8 cellular contexts compared by ENCODE assay signal in the genomic region with DNA sequence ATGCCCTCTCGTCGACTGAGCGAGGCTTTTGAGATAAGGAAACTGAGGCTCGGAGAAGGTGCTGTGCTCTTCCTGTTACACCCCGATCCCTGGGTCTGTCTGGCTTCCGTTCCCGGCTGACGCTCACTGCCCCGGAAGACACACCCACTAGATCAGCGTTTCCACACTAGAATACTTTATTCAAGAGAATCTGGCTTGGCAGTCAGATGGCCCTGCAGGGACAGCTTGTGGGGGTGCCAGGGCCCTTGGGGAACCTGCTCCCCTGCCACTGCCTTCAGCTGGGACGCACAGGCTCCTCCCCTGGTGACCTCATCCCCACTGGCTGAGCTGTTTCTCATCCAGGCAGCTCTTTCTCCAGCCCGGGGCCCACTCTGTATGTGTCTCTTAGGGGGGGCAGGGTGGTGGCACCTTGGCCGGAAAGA. TPM values are rescaled to one million over a fixed set of nuclear protein-coding genes. Genes with fewer than 3 reads are reported as not detected.
DNase-seq lines count a peak whose midpoint lies in the region; ATAC-seq and TF ChIP-seq lines count a peak whose summit lies in the region.

No MANE protein-coding gene starts in this region.

- no peaks in the 10 kb centered on the region for H3K79me1 ChIP-seq in neuronal stem cell (ENCODE audit: low read depth, low read length)

- H2BK5ac ChIP-seq in neuronal stem cell (ENCODE audit: low read length), result peak overlapping the region; percentile 14

- H4K8ac ChIP-seq in neuronal stem cell (ENCODE audit: low read depth, low read length), result no peak overlapping the region

- TF ChIP-seq POLR2A in GM18505 (IDR thresholded peaks at IDR 0.05; ENCODE audit: borderline replicate concordance, extremely low read depth, insufficient read depth, insufficient read length), result peak; percentile 69

- H3K27me3 ChIP-seq in endodermal cell (ENCODE audit: control insufficient read depth, insufficient read depth, low read length, poor library complexity, severe bottlenecking), result no peaks in the 10 kb centered on the region
- peaks cover 0 to 14% (median 0%) of the 10 kb centered on the region in 3 experiments for H3K27me3 ChIP-seq in neuronal stem cell (ENCODE audit: control insufficient read depth in 3 of 3, insufficient read depth in 3 of 3, low read depth in 1 of 3, low read length in 3 of 3)
- no peaks in the 10 kb centered on the region for H3K27me3 ChIP-seq in thoracic aorta (replicated peaks; ENCODE audit: insufficient read depth)

- CTCF ChIA-PET in activated CD4-positive, alpha-beta memory T cell treated with anti-CD3 and anti-CD28 coated beads, Interleukin-2, amount 10 ng/mL, durations not matched to agents 7 days and 5 days (lab: Charles Lee), result interaction anchor here (0.5 to 2.7 kb wide), 10 partner anchors 10 to 149 kb away, joined by 3 to 14 read pairs (median 6); a partner anchor contains a TSS

- peak overlapping the region; percentile 24 for H3K27ac ChIP-seq in endodermal cell (ENCODE audit: low read depth, low read length)
- no peak overlapping the region for H3K27ac ChIP-seq in neuronal stem cell (replicated peaks; ENCODE audit: low read length)
- H3K27ac ChIP-seq in thoracic aorta, result peak overlapping the region; percentile 95 to 98

- H2BK12ac ChIP-seq in neuronal stem cell (ENCODE audit: low read length), result no peak overlapping the region

- TF ChIP-seq CTCF in endodermal cell (conservative IDR thresholded peaks at IDR 0.05) (no peak), thoracic aorta (IDR thresholded peaks at IDR 0.05) (no peak)

- H3K36me3 ChIP-seq in endodermal cell (ENCODE audit: control insufficient read depth, insufficient read depth, low read length), result no peaks in the 10 kb centered on the region
- no peaks in the 10 kb centered on the region for H3K36me3 ChIP-seq in neuronal stem cell (replicated peaks in 1 of 2; ENCODE audit: control insufficient read depth in 2 of 2, insufficient read depth in 2 of 2, low read length in 2 of 2)
- H3K36me3 ChIP-seq in thoracic aorta, result no peaks in the 10 kb centered on the region

- H3K36me3 Mint-ChIP-seq in activated CD4-positive, alpha-beta memory T cell treated with anti-CD3 and anti-CD28 coated beads, Interleukin-2, amount 10 ng/mL, durations not matched to agents 7 days and 5 days (ENCODE audit: low read depth), result no peaks in the 10 kb centered on the region
- H3K36me3 Mint-ChIP-seq in endodermal cell (ENCODE audit: low read depth), result no peaks in the 10 kb centered on the region

- H3K4me1 ChIP-seq in endodermal cell (ENCODE audit: control insufficient read depth, insufficient read depth, low read length), result no peaks in the 10 kb centered on the region
- H3K4me1 ChIP-seq in neuronal stem cell (ENCODE audit: control insufficient read depth in 2 of 2, insufficient read depth in 1 of 2, low read depth in 1 of 2, low read length in 2 of 2), result peaks cover 4 to 11% of the 10 kb centered on the region in 2 donors
- H3K4me1 ChIP-seq in thoracic aorta (ENCODE audit: control insufficient read depth in 1 of 2, low read depth in 2 of 2), result peaks cover 42 to 58% of the 10 kb centered on the region in 2 donors

- no peaks in the 10 kb centered on the region for H3K27me3 Mint-ChIP-seq in activated CD4-positive, alpha-beta memory T cell treated with anti-CD3 and anti-CD28 coated beads, Interleukin-2, amount 10 ng/mL, durations not matched to agents 7 days and 5 days
- H3K27me3 Mint-ChIP-seq in endodermal cell (ENCODE audit: insufficient read depth), result peaks cover 2% of the 10 kb centered on the region

- H3K4me2 ChIP-seq in neuronal stem cell (ENCODE audit: insufficient read depth, low read length, poor library complexity, severe bottlenecking), result no peak overlapping the region

- H3K18ac ChIP-seq in neuronal stem cell (ENCODE audit: low read length), result peak overlapping the region; percentile 23

- H2BK15ac ChIP-seq in neuronal stem cell (ENCODE audit: low read length), result no peak overlapping the region

- no peak overlapping the region for H2BK120ac ChIP-seq in neuronal stem cell (ENCODE audit: low read depth, low read length)

- peak overlapping the region; percentile 87 for H2AFZ ChIP-seq in neuronal stem cell (ENCODE audit: low read length)

- no peaks in the 10 kb centered on the region for H3K9me3 ChIP-seq in endodermal cell (ENCODE audit: control insufficient read depth, low read length)
- H3K9me3 ChIP-seq in neuronal stem cell (replicated peaks in 1 of 2; ENCODE audit: control insufficient read depth in 2 of 2, insufficient read depth in 1 of 2, low read depth in 1 of 2, low read length in 2 of 2), result no peaks in the 10 kb centered on the region
- no peaks in the 10 kb centered on the region for H3K9me3 ChIP-seq in thoracic aorta

- DNase-seq in HT1080 (ENCODE audit: low read depth) (peak; percentile 40), endodermal cell (no peak), neuronal stem cell (ENCODE audit: low spot score) (no peak), thoracic aorta (ENCODE audit: low spot score) (peak; percentile 68), ureter (ENCODE audit: low spot score) (no peak), GOT3 (lab: John Stamatoyannopoulos, UW) (no peak)
- DNase-seq in activated CD4-positive, alpha-beta memory T cell treated with anti-CD3 and anti-CD28 coated beads, Interleukin-2, amount 10 ng/mL, durations not matched to agents 7 days and 5 days, result peak; percentile 69

- H3K4ac ChIP-seq in neuronal stem cell (ENCODE audit: low read length), result no peak overlapping the region

- 84 to 85% methylated on average over 10 to 13 of the region's 13 CpGs for WGBS in endodermal cell (ENCODE audit: insufficient coverage in 1 of 2, insufficient read length in 1 of 2), 2 experiments
- no CpG with 5 or more reads among the region's 13 CpGs for WGBS in neuronal stem cell (ENCODE audit: extremely low coverage in 2 of 2, insufficient read length in 2 of 2, insufficient replicate concordance in 1 of 2), 2 donors

- H3K9me3 Mint-ChIP-seq in activated CD4-positive, alpha-beta memory T cell treated with anti-CD3 and anti-CD28 coated beads, Interleukin-2, amount 10 ng/mL, durations not matched to agents 7 days and 5 days, result no peaks in the 10 kb centered on the region
- H3K9me3 Mint-ChIP-seq in endodermal cell, result no peaks in the 10 kb centered on the region

- H3K27ac Mint-ChIP-seq in activated CD4-positive, alpha-beta memory T cell treated with anti-CD3 and anti-CD28 coated beads, Interleukin-2, amount 10 ng/mL, durations not matched to agents 7 days and 5 days, result peak overlapping the region; percentile 93
- H3K27ac Mint-ChIP-seq in endodermal cell, result peak overlapping the region; percentile 12

- H4K91ac ChIP-seq in neuronal stem cell (ENCODE audit: low read depth, low read length, poor library complexity), result no peak overlapping the region

- no peak overlapping the region for H3K9ac ChIP-seq in endodermal cell (ENCODE audit: extremely low read depth, low read length, poor library complexity, severe bottlenecking)
- H3K9ac ChIP-seq in neuronal stem cell (ENCODE audit: low read depth, low read length, poor library complexity), result no peak overlapping the region

- peak overlapping the region; percentile 83 for H3K14ac ChIP-seq in neuronal stem cell (ENCODE audit: low read length)

- H2AK5ac ChIP-seq in neuronal stem cell (ENCODE audit: low read depth, low read length), result no peak overlapping the region

- H3K4me3 ChIP-seq in endodermal cell (ENCODE audit: low read length), result no peak overlapping the region
- no peak overlapping the region for H3K4me3 ChIP-seq in neuronal stem cell (ENCODE audit: low read length in 2 of 2)
- H3K4me3 ChIP-seq in thoracic aorta, result peak overlapping the region; percentile 49

- H3K23ac ChIP-seq in neuronal stem cell (ENCODE audit: low read depth, low read length, poor library complexity), result no peak overlapping the region

- peaks cover 62% of the 10 kb centered on the region for H3K4me1 Mint-ChIP-seq in activated CD4-positive, alpha-beta memory T cell treated with anti-CD3 and anti-CD28 coated beads, Interleukin-2, amount 10 ng/mL, durations not matched to agents 7 days and 5 days
- H3K4me1 Mint-ChIP-seq in endodermal cell, result peaks cover 8% of the 10 kb centered on the region

- POLR2A ChIA-PET in activated CD4-positive, alpha-beta memory T cell treated with anti-CD3 and anti-CD28 coated beads, Interleukin-2, amount 10 ng/mL, durations not matched to agents 7 days and 5 days (lab: Charles Lee), result interaction anchor here (0.9 to 2.6 kb wide), 11 partner anchors 8 to 128 kb away, joined by 3 to 17 read pairs (median 7); a partner anchor contains a TSS

- ATAC-seq in GM18505 (IDR thresholded peaks at IDR 0.05; ENCODE audit: unreplicated experiment) (peak; percentile 52), thoracic aorta (ENCODE audit: insufficient number of reproducible peaks, low FRiP score, low read depth) (peak; percentile 29)

- peak overlapping the region; percentile 74 for H3K4me3 Mint-ChIP-seq in activated CD4-positive, alpha-beta memory T cell treated with anti-CD3 and anti-CD28 coated beads, Interleukin-2, amount 10 ng/mL, durations not matched to agents 7 days and 5 days
- H3K4me3 Mint-ChIP-seq in endodermal cell, result no peak overlapping the region

RNA-seq across cellular contexts. Expression of a gene that starts 13.7 kb away (rescaled TPM):
- total RNA-seq in HT1080 (2014; rRNA removed; shearing (Covaris generic)), result 74.0 and 76.1 TPM in 2 replicates
- 80.5 and 89.2 TPM in 2 replicates for polyA plus RNA-seq in HT1080 (2015; cell fraction: cytosol; rRNA removed)
- 51.1 and 55.8 TPM in 2 replicates for polyA plus RNA-seq in HT1080 (2015; cell fraction: nucleus; rRNA removed)
- total RNA-seq in activated CD4-positive, alpha-beta memory T cell treated with anti-CD3 and anti-CD28 coated beads, Interleukin-2, amount 10 ng/mL, durations not matched to agents 7 days and 5 days, result under 1 TPM; 0.23 to 0.38 TPM
- 1 to 10 TPM; 5.0 to 7.6 TPM for total RNA-seq in endodermal cell
- polyA plus RNA-seq in endodermal cell (2013, experiment 1 of 2), result 6.4 TPM
- 6.2 TPM for polyA plus RNA-seq in endodermal cell (2013, experiment 2 of 2)
- 0.53 TPM for polyA plus RNA-seq in neuronal stem cell (2013, experiment 1 of 2)
- 0.69 TPM for polyA plus RNA-seq in neuronal stem cell (2013, experiment 2 of 2)
- 10 to 100 TPM; 34.4 to 75.3 TPM for total RNA-seq in thoracic aorta
- 4.4 TPM for total RNA-seq in ureter

RNA-seq across cellular contexts. Expression of a gene that starts 18.6 kb away (rescaled TPM):
- total RNA-seq in HT1080 (2014; rRNA removed; shearing (Covaris generic)), result not detected in 2 replicates
- polyA plus RNA-seq in HT1080 (2015; cell fraction: cytosol; rRNA removed), result not detected in 2 replicates
- polyA plus RNA-seq in HT1080 (2015; cell fraction: nucleus; rRNA removed), result 0.03 and 0.20 TPM in 2 replicates
- total RNA-seq in activated CD4-positive, alpha-beta memory T cell treated with anti-CD3 and anti-CD28 coated beads, Interleukin-2, amount 10 ng/mL, durations not matched to agents 7 days and 5 days, result 1 to 10 TPM; 3.6 to 3.8 TPM
- total RNA-seq in endodermal cell (10 to 100 TPM in 1 of 2 donors, 1 to 10 TPM in 1; 4.4 to 10.4 TPM), thoracic aorta (10 to 100 TPM in 1 of 2 donors, 1 to 10 TPM in 1; 9.4 to 17.6 TPM), ureter (10.7 TPM)
- polyA plus RNA-seq in endodermal cell (2013, experiment 1 of 2), result 9.9 TPM
- polyA plus RNA-seq in endodermal cell (2013, experiment 2 of 2), result 8.9 TPM
- polyA plus RNA-seq in neuronal stem cell (2013, experiment 1 of 2), result 4.4 TPM
- 4.9 TPM for polyA plus RNA-seq in neuronal stem cell (2013, experiment 2 of 2)

RNA-seq across cellular contexts. Expression of a gene that starts 60.0 kb away (rescaled TPM):
- 67.9 and 80.2 TPM in 2 replicates for total RNA-seq in HT1080 (2014; rRNA removed; shearing (Covaris generic))
- 97.7 and 104 TPM in 2 replicates for polyA plus RNA-seq in HT1080 (2015; cell fraction: cytosol; rRNA removed)
- 206 and 220 TPM in 2 replicates for polyA plus RNA-seq in HT1080 (2015; cell fraction: nucleus; rRNA removed)
- total RNA-seq in activated CD4-positive, alpha-beta memory T cell treated with anti-CD3 and anti-CD28 coated beads, Interleukin-2, amount 10 ng/mL, durations not matched to agents 7 days and 5 days, result 100 to 1,000 TPM; 106 to 108 TPM
- total RNA-seq in endodermal cell (100 to 1,000 TPM; 119 to 126 TPM), thoracic aorta (10 to 100 TPM; 68.6 to 91.6 TPM), ureter (81.3 TPM)
- polyA plus RNA-seq in endodermal cell (2013, experiment 1 of 2), result 84.7 TPM
- polyA plus RNA-seq in endodermal cell (2013, experiment 2 of 2), result 76.8 TPM
- 48.6 TPM for polyA plus RNA-seq in neuronal stem cell (2013, experiment 1 of 2)
- polyA plus RNA-seq in neuronal stem cell (2013, experiment 2 of 2), result 47.6 TPM

Comparison
In these comparisons a context has a peak if more than half of its experiments do, and no peak if none do; other contexts are left out.
1. DNase-seq: peak in HT1080 (single experiment), activated CD4-positive, alpha-beta memory T cell treated with anti-CD3 and anti-CD28 coated beads, Interleukin-2, amount 10 ng/mL, durations not matched to agents 7 days and 5 days (single experiment) and thoracic aorta (single experiment); none in endodermal cell (single experiment), neuronal stem cell (single experiment), ureter (single experiment) and GOT3 (single experiment).